1 cellular context compared by ENCODE assay signal in the genomic region with DNA sequence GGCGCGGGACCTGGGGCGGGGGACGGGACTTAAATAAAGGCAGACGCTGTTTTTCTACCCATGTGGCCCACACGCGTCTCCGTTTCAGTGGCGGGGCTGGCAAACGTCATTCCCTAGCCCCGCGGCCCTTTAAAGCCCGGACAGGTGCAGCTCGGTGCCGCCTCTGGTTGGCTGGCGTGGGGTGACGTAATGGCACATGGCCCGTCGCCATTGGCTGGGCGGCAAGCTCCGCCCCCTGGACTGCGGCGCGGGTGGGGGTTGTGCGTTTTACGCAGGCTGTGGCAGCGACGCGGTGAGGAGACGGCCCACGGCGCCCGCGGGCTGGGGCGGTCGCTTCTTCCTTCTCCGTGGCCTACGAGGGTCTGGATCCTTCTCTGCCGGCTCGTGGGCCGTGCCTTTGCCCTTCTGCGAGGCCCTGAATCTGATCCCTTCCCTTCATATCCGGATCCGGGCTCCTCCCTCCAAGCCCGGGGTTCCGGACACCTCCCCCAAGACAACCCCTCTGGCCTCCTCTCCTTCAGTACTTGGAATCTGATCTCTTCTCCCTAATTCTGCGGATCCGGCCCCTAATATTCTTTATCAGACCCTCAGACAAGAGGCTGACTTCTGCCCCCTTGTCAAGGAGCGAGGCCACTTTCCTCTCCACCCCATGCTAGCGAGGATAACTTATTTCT.
TF ChIP-seq lines count a peak whose summit lies in the region.

A gene with protein sequence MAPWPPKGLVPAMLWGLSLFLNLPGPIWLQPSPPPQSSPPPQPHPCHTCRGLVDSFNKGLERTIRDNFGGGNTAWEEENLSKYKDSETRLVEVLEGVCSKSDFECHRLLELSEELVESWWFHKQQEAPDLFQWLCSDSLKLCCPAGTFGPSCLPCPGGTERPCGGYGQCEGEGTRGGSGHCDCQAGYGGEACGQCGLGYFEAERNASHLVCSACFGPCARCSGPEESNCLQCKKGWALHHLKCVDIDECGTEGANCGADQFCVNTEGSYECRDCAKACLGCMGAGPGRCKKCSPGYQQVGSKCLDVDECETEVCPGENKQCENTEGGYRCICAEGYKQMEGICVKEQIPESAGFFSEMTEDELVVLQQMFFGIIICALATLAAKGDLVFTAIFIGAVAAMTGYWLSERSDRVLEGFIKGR (plus strand): TSS at position 274 of the 674 bp plus-strand sequence. CDS start 605 bp downstream, outside the sequence.

TF ChIP-seq in K562, 482 proteins besides CTCF, POLR2A, EP300 and RAD21 (continued from another document and continues in another):
- TF ChIP-seq, protein P1, sequence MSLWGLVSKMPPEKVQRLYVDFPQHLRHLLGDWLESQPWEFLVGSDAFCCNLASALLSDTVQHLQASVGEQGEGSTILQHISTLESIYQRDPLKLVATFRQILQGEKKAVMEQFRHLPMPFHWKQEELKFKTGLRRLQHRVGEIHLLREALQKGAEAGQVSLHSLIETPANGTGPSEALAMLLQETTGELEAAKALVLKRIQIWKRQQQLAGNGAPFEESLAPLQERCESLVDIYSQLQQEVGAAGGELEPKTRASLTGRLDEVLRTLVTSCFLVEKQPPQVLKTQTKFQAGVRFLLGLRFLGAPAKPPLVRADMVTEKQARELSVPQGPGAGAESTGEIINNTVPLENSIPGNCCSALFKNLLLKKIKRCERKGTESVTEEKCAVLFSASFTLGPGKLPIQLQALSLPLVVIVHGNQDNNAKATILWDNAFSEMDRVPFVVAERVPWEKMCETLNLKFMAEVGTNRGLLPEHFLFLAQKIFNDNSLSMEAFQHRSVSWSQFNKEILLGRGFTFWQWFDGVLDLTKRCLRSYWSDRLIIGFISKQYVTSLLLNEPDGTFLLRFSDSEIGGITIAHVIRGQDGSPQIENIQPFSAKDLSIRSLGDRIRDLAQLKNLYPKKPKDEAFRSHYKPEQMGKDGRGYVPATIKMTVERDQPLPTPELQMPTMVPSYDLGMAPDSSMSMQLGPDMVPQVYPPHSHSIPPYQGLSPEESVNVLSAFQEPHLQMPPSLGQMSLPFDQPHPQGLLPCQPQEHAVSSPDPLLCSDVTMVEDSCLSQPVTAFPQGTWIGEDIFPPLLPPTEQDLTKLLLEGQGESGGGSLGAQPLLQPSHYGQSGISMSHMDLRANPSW (CRISPR knock-in tag; IDR thresholded peaks at IDR 0.05): no peak
- TF ChIP-seq NR4A1 (CRISPR knock-in tag; IDR thresholded peaks at IDR 0.05): 0 out of 2 replicates have a peak, but pooled peaks have one; percentile 35
- TF ChIP-seq NR4A1 (tag; IDR thresholded peaks at IDR 0.05): no peak
- TF ChIP-seq RBBP5 (IDR thresholded peaks at IDR 0.05; ENCODE audit: borderline replicate concordance, insufficient read depth, low read length, poor library complexity, severe bottlenecking): no peak
- peak; percentile 84 for TF ChIP-seq POLR2H (tag; IDR thresholded peaks at IDR 0.05; ENCODE audit: low read depth)
- peak; percentile 16 for TF ChIP-seq CTBP1 (IDR thresholded peaks at IDR 0.05; ENCODE audit: borderline replicate concordance)
- no peak for TF ChIP-seq HEY1 (CRISPR knock-in tag; IDR thresholded peaks at IDR 0.05; ENCODE audit: borderline replicate concordance)
- TF ChIP-seq, protein P2, sequence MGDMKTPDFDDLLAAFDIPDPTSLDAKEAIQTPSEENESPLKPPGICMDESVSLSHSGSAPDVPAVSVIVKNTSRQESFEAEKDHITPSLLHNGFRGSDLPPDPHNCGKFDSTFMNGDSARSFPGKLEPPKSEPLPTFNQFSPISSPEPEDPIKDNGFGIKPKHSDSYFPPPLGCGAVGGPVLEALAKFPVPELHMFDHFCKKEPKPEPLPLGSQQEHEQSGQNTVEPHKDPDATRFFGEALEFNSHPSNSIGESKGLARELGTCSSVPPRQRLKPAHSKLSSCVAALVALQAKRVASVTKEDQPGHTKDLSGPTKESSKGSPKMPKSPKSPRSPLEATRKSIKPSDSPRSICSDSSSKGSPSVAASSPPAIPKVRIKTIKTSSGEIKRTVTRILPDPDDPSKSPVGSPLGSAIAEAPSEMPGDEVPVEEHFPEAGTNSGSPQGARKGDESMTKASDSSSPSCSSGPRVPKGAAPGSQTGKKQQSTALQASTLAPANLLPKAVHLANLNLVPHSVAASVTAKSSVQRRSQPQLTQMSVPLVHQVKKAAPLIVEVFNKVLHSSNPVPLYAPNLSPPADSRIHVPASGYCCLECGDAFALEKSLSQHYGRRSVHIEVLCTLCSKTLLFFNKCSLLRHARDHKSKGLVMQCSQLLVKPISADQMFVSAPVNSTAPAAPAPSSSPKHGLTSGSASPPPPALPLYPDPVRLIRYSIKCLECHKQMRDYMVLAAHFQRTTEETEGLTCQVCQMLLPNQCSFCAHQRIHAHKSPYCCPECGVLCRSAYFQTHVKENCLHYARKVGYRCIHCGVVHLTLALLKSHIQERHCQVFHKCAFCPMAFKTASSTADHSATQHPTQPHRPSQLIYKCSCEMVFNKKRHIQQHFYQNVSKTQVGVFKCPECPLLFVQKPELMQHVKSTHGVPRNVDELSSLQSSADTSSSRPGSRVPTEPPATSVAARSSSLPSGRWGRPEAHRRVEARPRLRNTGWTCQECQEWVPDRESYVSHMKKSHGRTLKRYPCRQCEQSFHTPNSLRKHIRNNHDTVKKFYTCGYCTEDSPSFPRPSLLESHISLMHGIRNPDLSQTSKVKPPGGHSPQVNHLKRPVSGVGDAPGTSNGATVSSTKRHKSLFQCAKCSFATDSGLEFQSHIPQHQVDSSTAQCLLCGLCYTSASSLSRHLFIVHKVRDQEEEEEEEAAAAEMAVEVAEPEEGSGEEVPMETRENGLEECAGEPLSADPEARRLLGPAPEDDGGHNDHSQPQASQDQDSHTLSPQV (IDR thresholded peaks at IDR 0.05): no peak
- no peak for TF ChIP-seq ZNF76 (CRISPR knock-in tag; IDR thresholded peaks at IDR 0.05; ENCODE audit: borderline replicate concordance)
- peak; percentile 83 for TF ChIP-seq CCNT2 (IDR thresholded peaks at IDR 0.05; ENCODE audit: borderline replicate concordance, extremely low read depth, insufficient read length, low read depth, low read length)
- TF ChIP-seq, protein P3, sequence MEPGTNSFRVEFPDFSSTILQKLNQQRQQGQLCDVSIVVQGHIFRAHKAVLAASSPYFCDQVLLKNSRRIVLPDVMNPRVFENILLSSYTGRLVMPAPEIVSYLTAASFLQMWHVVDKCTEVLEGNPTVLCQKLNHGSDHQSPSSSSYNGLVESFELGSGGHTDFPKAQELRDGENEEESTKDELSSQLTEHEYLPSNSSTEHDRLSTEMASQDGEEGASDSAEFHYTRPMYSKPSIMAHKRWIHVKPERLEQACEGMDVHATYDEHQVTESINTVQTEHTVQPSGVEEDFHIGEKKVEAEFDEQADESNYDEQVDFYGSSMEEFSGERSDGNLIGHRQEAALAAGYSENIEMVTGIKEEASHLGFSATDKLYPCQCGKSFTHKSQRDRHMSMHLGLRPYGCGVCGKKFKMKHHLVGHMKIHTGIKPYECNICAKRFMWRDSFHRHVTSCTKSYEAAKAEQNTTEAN (CRISPR knock-in tag; IDR thresholded peaks at IDR 0.05): no peak
- TF ChIP-seq PML (IDR thresholded peaks at IDR 0.05; ENCODE audit: low read length): peak; percentile 63; the same call in 1 of the 2 replicates
- TF ChIP-seq KHSRP (IDR thresholded peaks at IDR 0.05): no peak
- TF ChIP-seq, protein P4, sequence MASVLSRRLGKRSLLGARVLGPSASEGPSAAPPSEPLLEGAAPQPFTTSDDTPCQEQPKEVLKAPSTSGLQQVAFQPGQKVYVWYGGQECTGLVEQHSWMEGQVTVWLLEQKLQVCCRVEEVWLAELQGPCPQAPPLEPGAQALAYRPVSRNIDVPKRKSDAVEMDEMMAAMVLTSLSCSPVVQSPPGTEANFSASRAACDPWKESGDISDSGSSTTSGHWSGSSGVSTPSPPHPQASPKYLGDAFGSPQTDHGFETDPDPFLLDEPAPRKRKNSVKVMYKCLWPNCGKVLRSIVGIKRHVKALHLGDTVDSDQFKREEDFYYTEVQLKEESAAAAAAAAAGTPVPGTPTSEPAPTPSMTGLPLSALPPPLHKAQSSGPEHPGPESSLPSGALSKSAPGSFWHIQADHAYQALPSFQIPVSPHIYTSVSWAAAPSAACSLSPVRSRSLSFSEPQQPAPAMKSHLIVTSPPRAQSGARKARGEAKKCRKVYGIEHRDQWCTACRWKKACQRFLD (CRISPR knock-in tag; IDR thresholded peaks at IDR 0.05): no peak; the same call in 1 of the 2 replicates
- TF ChIP-seq, protein P5, sequence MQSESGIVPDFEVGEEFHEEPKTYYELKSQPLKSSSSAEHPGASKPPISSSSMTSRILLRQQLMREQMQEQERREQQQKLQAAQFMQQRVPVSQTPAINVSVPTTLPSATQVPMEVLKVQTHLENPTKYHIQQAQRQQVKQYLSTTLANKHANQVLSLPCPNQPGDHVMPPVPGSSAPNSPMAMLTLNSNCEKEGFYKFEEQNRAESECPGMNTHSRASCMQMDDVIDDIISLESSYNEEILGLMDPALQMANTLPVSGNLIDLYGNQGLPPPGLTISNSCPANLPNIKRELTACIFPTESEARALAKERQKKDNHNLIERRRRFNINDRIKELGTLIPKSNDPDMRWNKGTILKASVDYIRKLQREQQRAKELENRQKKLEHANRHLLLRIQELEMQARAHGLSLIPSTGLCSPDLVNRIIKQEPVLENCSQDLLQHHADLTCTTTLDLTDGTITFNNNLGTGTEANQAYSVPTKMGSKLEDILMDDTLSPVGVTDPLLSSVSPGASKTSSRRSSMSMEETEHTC (IDR thresholded peaks at IDR 0.05): no peak
- no peak for TF ChIP-seq IFI16 (CRISPR knock-in tag; IDR thresholded peaks at IDR 0.05)
- TF ChIP-seq CBX8 (IDR thresholded peaks at IDR 0.05; ENCODE audit: borderline replicate concordance, extremely low read depth, low read depth, low read length, poor library complexity, severe bottlenecking): no peak
- no peak for TF ChIP-seq POU5F1 (IDR thresholded peaks at IDR 0.05; ENCODE audit: borderline replicate concordance, low read depth, low read length, partially characterized antibody)
- TF ChIP-seq NFIC (IDR thresholded peaks at IDR 0.05): no peak
- TF ChIP-seq, protein P6, sequence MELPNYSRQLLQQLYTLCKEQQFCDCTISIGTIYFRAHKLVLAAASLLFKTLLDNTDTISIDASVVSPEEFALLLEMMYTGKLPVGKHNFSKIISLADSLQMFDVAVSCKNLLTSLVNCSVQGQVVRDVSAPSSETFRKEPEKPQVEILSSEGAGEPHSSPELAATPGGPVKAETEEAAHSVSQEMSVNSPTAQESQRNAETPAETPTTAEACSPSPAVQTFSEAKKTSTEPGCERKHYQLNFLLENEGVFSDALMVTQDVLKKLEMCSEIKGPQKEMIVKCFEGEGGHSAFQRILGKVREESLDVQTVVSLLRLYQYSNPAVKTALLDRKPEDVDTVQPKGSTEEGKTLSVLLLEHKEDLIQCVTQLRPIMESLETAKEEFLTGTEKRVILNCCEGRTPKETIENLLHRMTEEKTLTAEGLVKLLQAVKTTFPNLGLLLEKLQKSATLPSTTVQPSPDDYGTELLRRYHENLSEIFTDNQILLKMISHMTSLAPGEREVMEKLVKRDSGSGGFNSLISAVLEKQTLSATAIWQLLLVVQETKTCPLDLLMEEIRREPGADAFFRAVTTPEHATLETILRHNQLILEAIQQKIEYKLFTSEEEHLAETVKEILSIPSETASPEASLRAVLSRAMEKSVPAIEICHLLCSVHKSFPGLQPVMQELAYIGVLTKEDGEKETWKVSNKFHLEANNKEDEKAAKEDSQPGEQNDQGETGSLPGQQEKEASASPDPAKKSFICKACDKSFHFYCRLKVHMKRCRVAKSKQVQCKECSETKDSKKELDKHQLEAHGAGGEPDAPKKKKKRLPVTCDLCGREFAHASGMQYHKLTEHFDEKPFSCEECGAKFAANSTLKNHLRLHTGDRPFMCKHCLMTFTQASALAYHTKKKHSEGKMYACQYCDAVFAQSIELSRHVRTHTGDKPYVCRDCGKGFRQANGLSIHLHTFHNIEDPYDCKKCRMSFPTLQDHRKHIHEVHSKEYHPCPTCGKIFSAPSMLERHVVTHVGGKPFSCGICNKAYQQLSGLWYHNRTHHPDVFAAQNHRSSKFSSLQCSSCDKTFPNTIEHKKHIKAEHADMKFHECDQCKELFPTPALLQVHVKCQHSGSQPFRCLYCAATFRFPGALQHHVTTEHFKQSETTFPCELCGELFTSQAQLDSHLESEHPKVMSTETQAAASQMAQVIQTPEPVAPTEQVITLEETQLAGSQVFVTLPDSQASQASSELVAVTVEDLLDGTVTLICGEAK (IDR thresholded peaks at IDR 0.05): peak; percentile 60
- TF ChIP-seq, protein P6 (CRISPR knock-in tag; IDR thresholded peaks at IDR 0.05): 0 out of 2 replicates have a peak, but pooled peaks have one; percentile 2
- no peak for TF ChIP-seq MCM3 (IDR thresholded peaks at IDR 0.05)
- TF ChIP-seq ZNF175 (CRISPR knock-in tag; IDR thresholded peaks at IDR 0.05; ENCODE audit: low read depth): no peak
- no peak; the same call in 1 of the 2 replicates for TF ChIP-seq NCOR1 (IDR thresholded peaks at IDR 0.05)
- no peak for TF ChIP-seq TRIM24 (IDR thresholded peaks at IDR 0.05)
- no peak; the same call in 1 of the 2 replicates for TF ChIP-seq ZNF232 (CRISPR knock-in tag; IDR thresholded peaks at IDR 0.05)
- TF ChIP-seq, protein P7, sequence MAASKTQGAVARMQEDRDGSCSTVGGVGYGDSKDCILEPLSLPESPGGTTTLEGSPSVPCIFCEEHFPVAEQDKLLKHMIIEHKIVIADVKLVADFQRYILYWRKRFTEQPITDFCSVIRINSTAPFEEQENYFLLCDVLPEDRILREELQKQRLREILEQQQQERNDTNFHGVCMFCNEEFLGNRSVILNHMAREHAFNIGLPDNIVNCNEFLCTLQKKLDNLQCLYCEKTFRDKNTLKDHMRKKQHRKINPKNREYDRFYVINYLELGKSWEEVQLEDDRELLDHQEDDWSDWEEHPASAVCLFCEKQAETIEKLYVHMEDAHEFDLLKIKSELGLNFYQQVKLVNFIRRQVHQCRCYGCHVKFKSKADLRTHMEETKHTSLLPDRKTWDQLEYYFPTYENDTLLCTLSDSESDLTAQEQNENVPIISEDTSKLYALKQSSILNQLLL (CRISPR knock-in tag; IDR thresholded peaks at IDR 0.05; ENCODE audit: borderline replicate concordance): no peak
- no peak for TF ChIP-seq TCF7L2 (IDR thresholded peaks at IDR 0.05; ENCODE audit: low read depth, low read length)
- TF ChIP-seq HDAC3 (IDR thresholded peaks at IDR 0.05; ENCODE audit: borderline replicate concordance, partially characterized antibody): no peak
